Comparison of ENCODE assay signal across 33 cellular contexts in the genomic region with DNA sequence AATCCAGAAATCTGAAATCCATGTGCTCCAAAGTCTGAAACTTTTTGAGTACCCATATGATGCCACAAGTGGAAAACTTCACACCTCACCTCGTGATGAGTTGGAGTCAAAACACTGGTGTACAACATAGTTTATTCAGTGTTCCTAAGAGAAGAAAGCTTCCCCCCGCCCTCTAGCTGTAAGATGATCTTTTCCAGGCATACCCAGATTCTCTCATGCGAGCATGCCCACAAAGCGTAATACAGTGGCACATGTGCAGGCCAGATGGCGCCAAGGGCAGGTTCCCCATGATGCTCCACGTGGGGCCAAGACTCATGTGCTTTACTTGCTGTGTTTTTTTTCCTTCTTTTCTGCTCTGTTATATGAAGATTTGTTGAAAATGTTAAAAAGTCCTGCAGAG. TPM values are rescaled to one million over a fixed set of nuclear protein-coding genes. Genes with fewer than 3 reads are reported as not detected.
DNase-seq lines count a peak whose midpoint lies in the region; FAIRE-seq and TF ChIP-seq lines count a peak whose summit lies in the region.
"Had no signal": no experiment of that assay in that cellular context is flagged by ENCODE, and none has a peak within 500 bp of the region (broad histone marks: within the 10 kb centered on the region; RNA-seq: fewer than 3 reads in every experiment).

No MANE protein-coding gene starts in this region.

- no peak for TF ChIP-seq CTCF in endothelial cell of umbilical vein (IDR thresholded peaks at IDR 0.05; ENCODE audit: extremely low read depth in 1 of 2, insufficient read depth in 1 of 2, low read depth in 1 of 2, low read length in 2 of 2)
- TF ChIP-seq CTCF in mesothelial cell of epicardium (IDR thresholded peaks at IDR 0.05; ENCODE audit: unreplicated experiment), result no peak
- no peak for TF ChIP-seq CTCF in GM13977 (IDR thresholded peaks at IDR 0.05; ENCODE audit: extremely low read depth, insufficient read depth, missing control alignments)

- peaks cover 27% of the 10 kb centered on the region for H3K4me1 ChIP-seq in endothelial cell of umbilical vein (ENCODE audit: control insufficient read depth, extremely low read depth, insufficient read depth, low read length)
- H3K4me1 ChIP-seq: BE2C, foreskin keratinocyte, SJCRH30 had no signal

- H3K9me3 Mint-ChIP-seq in mesothelial cell of epicardium, result no peaks in the 10 kb centered on the region
- H3K9me3 Mint-ChIP-seq: activated naive CD4-positive, alpha-beta T cell treated with anti-CD3 and anti-CD28 coated beads, Interleukin-2, amount 50 U/mL, for 72 hours; dendritic cell treated with granulocyte-macrophage colony-stimulating factor and Interleukin-4, amounts not matched to agents 40 ng/mL and 50 ng/mL, for 4 days; immature natural killer cell; nephron; stimulated activated naive CD8-positive, alpha-beta T cell treated with anti-CD3 and anti-CD28 coated beads, Interleukin-15, amount 100 ng/mL, for 72 hours had no signal

- H3K4me2 ChIP-seq in endothelial cell of umbilical vein (ENCODE audit: insufficient read depth, low read length), result no peak overlapping the region
- H3K4me2 ChIP-seq: smooth muscle cell had no signal

- no peaks in the 10 kb centered on the region for H3K27me3 ChIP-seq in endothelial cell of umbilical vein (ENCODE audit: control insufficient read depth in 2 of 2, insufficient read depth in 2 of 2, low read length in 2 of 2)
- H3K27me3 ChIP-seq: BE2C, foreskin keratinocyte, MG63, ovary, SJCRH30 had no signal

- peaks cover 0 to 8% of the 10 kb centered on the region in 2 experiments for H3K36me3 ChIP-seq in endothelial cell of umbilical vein (ENCODE audit: control insufficient read depth in 2 of 2, extremely low read depth in 1 of 2, insufficient read depth in 2 of 2, low read length in 2 of 2)
- H3K36me3 ChIP-seq: BE2C, MG63, ovary, SJCRH30 had no signal

- no TSS peak for BruUV-seq in endothelial cell of umbilical vein (replicated peaks; lab: Mats Ljungman, UMichigan)

- no peak overlapping the region for H3K4me3 Mint-ChIP-seq in mesothelial cell of epicardium
- H3K4me3 Mint-ChIP-seq: activated CD8-positive, alpha-beta T cell treated with anti-CD3 and anti-CD28 coated beads, Interleukin-2, amount 10 ng/mL, durations not matched to agents 7 days and 5 days; dendritic cell treated with granulocyte-macrophage colony-stimulating factor and Interleukin-4, amounts not matched to agents 40 ng/mL and 50 ng/mL, for 4 days; immature natural killer cell; nephron; stimulated activated naive CD8-positive, alpha-beta T cell treated with anti-CD3 and anti-CD28 coated beads, Interleukin-15, amount 100 ng/mL, for 72 hours had no signal

- in situ Hi-C loops in GM13977 (cut with MboI; ENCODE audit: low pct_unique_long_range_greater_than_20kb, low sequenced_read_pairs, unreplicated experiment), result no loop called here

- H3K36me3 Mint-ChIP-seq in mesothelial cell of epicardium, result peaks cover 46% of the 10 kb centered on the region

- TF ChIP-seq POLR2A in endothelial cell of umbilical vein (IDR thresholded peaks at IDR 0.05; ENCODE audit: low read depth, low read length), result no peak

- dilution Hi-C loops in endothelial cell of umbilical vein (cut with MboI; ENCODE audit: extremely low pct_ligation_motif_present, low sequenced_read_pairs), result no loop called here

- CTCF ChIA-PET in endothelial cell of umbilical vein (lab: Charles Lee), result interaction anchor here (1.0 kb wide), 1 partner anchor 29 kb away, joined by 3 read pairs; no protein-coding TSS in a partner anchor

- H3K9me3 ChIP-seq in endothelial cell of umbilical vein (replicated peaks; ENCODE audit: control insufficient read depth, insufficient read depth, low read length), result no peaks in the 10 kb centered on the region
- H3K9me3 ChIP-seq: BE2C, MG63, ovary, SJCRH30 had no signal

- no peak for FAIRE-seq in endothelial cell of umbilical vein (lab: Jason Lieb, UNC)
- FAIRE-seq: endometrium, GM18507, K562, TTC549 had no signal

- peak overlapping the region; percentile 1 for H3K27ac Mint-ChIP-seq in mesothelial cell of epicardium
- H3K27ac Mint-ChIP-seq: activated CD8-positive, alpha-beta T cell treated with anti-CD3 and anti-CD28 coated beads, Interleukin-2, amount 10 ng/mL, durations not matched to agents 7 days and 5 days; dendritic cell treated with granulocyte-macrophage colony-stimulating factor and Interleukin-4, amounts not matched to agents 40 ng/mL and 50 ng/mL, for 4 days; nephron; stimulated activated naive CD8-positive, alpha-beta T cell treated with anti-CD3 and anti-CD28 coated beads, Interleukin-15, amount 100 ng/mL, for 72 hours had no signal

- H3K79me2 ChIP-seq in endothelial cell of umbilical vein (ENCODE audit: control insufficient read depth, insufficient read depth, low read length), result peaks cover 2% of the 10 kb centered on the region

- H3K27me3 Mint-ChIP-seq in mesothelial cell of epicardium (ENCODE audit: low read depth), result no peaks in the 10 kb centered on the region
- H3K27me3 Mint-ChIP-seq: dendritic cell treated with granulocyte-macrophage colony-stimulating factor and Interleukin-4, amounts not matched to agents 40 ng/mL and 50 ng/mL, for 4 days; stimulated activated naive CD8-positive, alpha-beta T cell treated with anti-CD3 and anti-CD28 coated beads, Interleukin-15, amount 100 ng/mL, for 72 hours had no signal

- H2AFZ ChIP-seq in endothelial cell of umbilical vein (ENCODE audit: low read depth, low read length), result no peak overlapping the region

- H3K9ac ChIP-seq in endothelial cell of umbilical vein (replicated peaks; ENCODE audit: extremely low read depth, insufficient read depth, low read length), result no peak overlapping the region

- no peaks in the 10 kb centered on the region for H3K9me1 ChIP-seq in endothelial cell of umbilical vein (replicated peaks; ENCODE audit: control insufficient read depth, extremely low read depth, insufficient read depth, low read length)

- intact Hi-C loops in endothelial cell of umbilical vein (cut with micrococcal nuclease) (loop anchor here (1.0 kb wide), 1 partner anchor 8 kb away; no protein-coding TSS in a partner anchor), head of caudate nucleus (cut with DNase I) (no loop called here)

- H4K20me1 ChIP-seq in endothelial cell of umbilical vein (replicated peaks; ENCODE audit: control insufficient read depth, extremely low read depth, insufficient read depth, low read length), result peaks cover 3% of the 10 kb centered on the region

- no peak overlapping the region for H3K4me3 ChIP-seq in endothelial cell of umbilical vein (replicated peaks in 1 of 3; ENCODE audit: insufficient read depth in 1 of 3, low read depth in 1 of 3, low read length in 3 of 3)
- H3K4me3 ChIP-seq: K562, MG63, ovary, SJCRH30, smooth muscle cell had no signal

- peak; percentile 29 for DNase-seq in DMS 273 (lab: John Stamatoyannopoulos, UW; ENCODE audit: unreplicated experiment)
- no peak for DNase-seq in DMS 273 treated with DMSO at 0.1 percent for 48 hours (lab: John Stamatoyannopoulos, UW)
- peak; percentile 69 for DNase-seq in NCI-H2171 (lab: John Stamatoyannopoulos, UW)
- DNase-seq in endothelial cell of umbilical vein (ENCODE audit: low read depth, low spot score), result no peak
- no peak for DNase-seq in mesothelial cell of epicardium (ENCODE audit: low spot score in 2 of 2, unreplicated experiment in 2 of 2)
- DNase-seq in head of caudate nucleus, result no peak
- DNase-seq in GM13977 (ENCODE audit: low spot score), result no peak
- no peak for DNase-seq in cortex of kidney (lab: John Stamatoyannopoulos, UW)
- DNase-seq: activated CD8-positive, alpha-beta T cell treated with anti-CD3 and anti-CD28 coated beads, Interleukin-2, amount 10 ng/mL, durations not matched to agents 7 days and 5 days; BE2C; foreskin keratinocyte; HCEC 1CT; immature natural killer cell; MG63; NCI-H2081; NCI-H345; NCI-H748 treated with DMSO at 0.1 percent for 48 hours; ovary; retina; SJCRH30; stimulated activated CD4-positive, alpha-beta T cell treated with anti-CD3 and anti-CD28 coated beads, Interleukin-1b, Interleukin-23, amount 100 ng/mL, for 48 hours; stimulated activated CD8-positive, alpha-beta memory T cell treated with anti-CD3 and anti-CD28 coated beads, Interleukin-4, amount 100 ng/mL, for 48 hours; stimulated activated naive CD8-positive, alpha-beta T cell treated with anti-CD3 and anti-CD28 coated beads, Interleukin-15, amount 100 ng/mL, for 72 hours; T-helper 1 cell had no signal

- no peaks in the 10 kb centered on the region for H3K4me1 Mint-ChIP-seq in mesothelial cell of epicardium
- H3K4me1 Mint-ChIP-seq: nephron had no signal

- H3K27ac ChIP-seq in endothelial cell of umbilical vein (ENCODE audit: insufficient read depth, low read depth, low read length), result peak overlapping the region; percentile 44
- H3K27ac ChIP-seq: 22Rv1, foreskin keratinocyte, ovary, SJCRH30 had no signal

- POLR2A ChIA-PET in endothelial cell of umbilical vein (lab: Charles Lee), result no interaction called here

TF ChIP-seq in endothelial cell of umbilical vein, 7 proteins besides CTCF, POLR2A, EP300 and RAD21:
- no peak for TF ChIP-seq JUN (IDR thresholded peaks at IDR 0.05; ENCODE audit: borderline replicate concordance, insufficient read depth, insufficient read length, low read depth)
- TF ChIP-seq EZH2 (IDR thresholded peaks at IDR 0.05; ENCODE audit: borderline replicate concordance, low read depth, low read length, severe bottlenecking), result no peak
- TF ChIP-seq GATA2 (IDR thresholded peaks at IDR 0.05; ENCODE audit: insufficient read depth, insufficient read length, low read depth, low read length), result no peak
- no peak for TF ChIP-seq MYC (IDR thresholded peaks at IDR 0.05; ENCODE audit: low read depth, low read length)
- no peak for TF ChIP-seq FOS (IDR thresholded peaks at IDR 0.05; ENCODE audit: borderline replicate concordance, insufficient read depth, low read length)
- TF ChIP-seq, protein P1, sequence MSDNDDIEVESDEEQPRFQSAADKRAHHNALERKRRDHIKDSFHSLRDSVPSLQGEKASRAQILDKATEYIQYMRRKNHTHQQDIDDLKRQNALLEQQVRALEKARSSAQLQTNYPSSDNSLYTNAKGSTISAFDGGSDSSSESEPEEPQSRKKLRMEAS (IDR thresholded peaks at IDR 0.05; ENCODE audit: insufficient read depth, insufficient read length), result no peak
- TF ChIP-seq POLR2AphosphoS5 (IDR thresholded peaks at IDR 0.05; ENCODE audit: insufficient read depth, low read depth, low read length), result no peak

RNA-seq across cellular contexts. Expression of a gene that starts 36.2 kb away (rescaled TPM):
- total RNA-seq in endothelial cell of umbilical vein (58.3 and 69.6 TPM in 2 replicates), mesothelial cell of epicardium (56.5 to 59.0 TPM (median 57.8 TPM) in 3 replicates)
- polyA plus RNA-seq in endothelial cell of umbilical vein, result 5.1 and 7.6 TPM in 2 replicates
- 11.5 and 11.6 TPM in 2 replicates for polyA plus RNA-seq in endothelial cell of umbilical vein (2011; cell fraction: cytosol; rRNA removed)
- 21.1 and 22.6 TPM in 2 replicates for polyA plus RNA-seq in endothelial cell of umbilical vein (2011; cell fraction: nucleus; rRNA removed)
- polyA plus RNA-seq in endothelial cell of umbilical vein (2012), result 34.4 and 44.7 TPM in 2 replicates
- 25.6 and 32.8 TPM in 2 replicates for polyA minus RNA-seq in endothelial cell of umbilical vein
- polyA minus RNA-seq in endothelial cell of umbilical vein (2011; cell fraction: cytosol; rRNA and poly(A)+ RNA removed), result 17.8 TPM
- 46.5 and 54.7 TPM in 2 replicates for polyA minus RNA-seq in endothelial cell of umbilical vein (2011; cell fraction: nucleus; rRNA and poly(A)+ RNA removed)

Comparison
In these comparisons a context has a peak if more than half of its experiments do, and no peak if none do; other contexts are left out.
1. DNase-seq: peak in DMS 273 (single experiment) and NCI-H2171 (single experiment); none in DMS 273 treated with DMSO at 0.1 percent for 48 hours (single experiment), endothelial cell of umbilical vein (single experiment), mesothelial cell of epicardium (0 of 2), head of caudate nucleus (0 of 42), GM13977 (single experiment) and cortex of kidney (single experiment).